ENCODE assay signal across 8 cellular contexts in the genomic region with DNA sequence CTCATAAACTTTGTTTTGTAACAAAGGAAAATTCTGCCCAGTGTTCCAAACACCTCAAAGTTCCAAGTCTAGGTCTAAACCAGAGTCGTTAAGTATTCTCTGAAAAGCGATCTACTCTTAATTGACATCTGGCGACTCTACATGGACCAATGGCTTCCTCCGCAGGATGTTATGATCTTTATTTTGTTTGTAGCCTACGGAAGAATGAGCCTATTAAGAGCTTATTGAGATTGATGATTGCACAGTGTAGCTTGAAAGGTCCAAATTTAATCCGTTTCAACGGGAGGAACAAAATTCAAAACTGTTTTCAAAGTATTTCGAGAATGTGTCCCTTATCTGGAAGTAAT.
A peak's percentile ranks its signal among the peaks of the same experiment; 100 is the strongest.
DNase-seq lines count a peak whose midpoint lies in the region; ATAC-seq, FAIRE-seq and TF ChIP-seq lines count a peak whose summit lies in the region.

No MANE protein-coding gene starts in this region.

- H3K36me3 Mint-ChIP-seq in astrocyte (ENCODE audit: low read depth, unreplicated experiment), result peaks cover 7% of the 10 kb centered on the region

- H3K36me3 ChIP-seq in astrocyte (ENCODE audit: insufficient read depth, low read length) (peaks cover 4% of the 10 kb centered on the region), testis (ENCODE audit: low read depth, missing control alignments) (no peaks in the 10 kb centered on the region)

- no peaks in the 10 kb centered on the region for H3K27me3 Mint-ChIP-seq in astrocyte (ENCODE audit: low read depth, unreplicated experiment)

- 1% methylated on average over 8 of the region's 8 CpGs for WGBS in testis, 2 donors

- peak overlapping the region; percentile 90 for H3K9ac ChIP-seq in astrocyte (ENCODE audit: low read length)

- H3K4me2 ChIP-seq in astrocyte (ENCODE audit: low read length), result peak overlapping the region; percentile 92

- intact Hi-C loops in left colon (cut with DNase I, micrococcal nuclease) (no loop called here), testis (cut with DNase I; ENCODE audit: low total_unique reads) (no loop called here)

- peaks cover 15% of the 10 kb centered on the region for H4K20me1 ChIP-seq in astrocyte (ENCODE audit: insufficient read depth, low read length)

- peak overlapping the region; percentile 65 for H3K27ac Mint-ChIP-seq in astrocyte (ENCODE audit: unreplicated experiment)

- peak overlapping the region; percentile 95 for H3K27ac ChIP-seq in astrocyte (ENCODE audit: low read depth, low read length)
- H3K27ac ChIP-seq in testis, result peak overlapping the region; percentile 98

- peak overlapping the region; percentile 93 for H3K4me3 Mint-ChIP-seq in astrocyte (ENCODE audit: unreplicated experiment)

- H3K4me1 Mint-ChIP-seq in astrocyte (ENCODE audit: low read depth, unreplicated experiment), result peaks cover 7% of the 10 kb centered on the region

- TF ChIP-seq POLR2A in testis (IDR thresholded peaks at IDR 0.05), result no peak

- H3K4me3 ChIP-seq in astrocyte (ENCODE audit: insufficient read depth, low read depth, low read length), result peak overlapping the region; percentile 79
- H3K4me3 ChIP-seq in testis, result peak overlapping the region; percentile 81 to 90

- ATAC-seq in GM18861 (IDR thresholded peaks at IDR 0.05; ENCODE audit: unreplicated experiment), result peak; percentile 12
- peak; percentile 7 for ATAC-seq in left colon
- ATAC-seq in HG03135 (IDR thresholded peaks at IDR 0.05; ENCODE audit: unreplicated experiment), result no peak

- TF ChIP-seq CTCF in astrocyte (IDR thresholded peaks at IDR 0.05; ENCODE audit: insufficient read depth, low read depth, low read length) (no peak), testis (IDR thresholded peaks at IDR 0.05) (no peak)

- peak; percentile 9 for DNase-seq in AG20443 (ENCODE audit: low spot score)
- peak; percentile 61 for DNase-seq in NCI-H524 treated with DMSO at 0.1 percent for 48 hours (lab: John Stamatoyannopoulos, UW)
- peak; percentile 49 for DNase-seq in astrocyte (ENCODE audit: low read depth)
- no peak for DNase-seq in left colon
- DNase-seq in testis, result no peak
- DNase-seq in occipital lobe (lab: John Stamatoyannopoulos, UW), result no peak

- H3K9me3 ChIP-seq in astrocyte (ENCODE audit: insufficient read depth, low read depth, low read length) (no peaks in the 10 kb centered on the region), testis (no peaks in the 10 kb centered on the region)

- H2AFZ ChIP-seq in astrocyte (ENCODE audit: low read depth, low read length), result peak overlapping the region; percentile 48

- peaks cover 87% of the 10 kb centered on the region for H3K79me2 ChIP-seq in astrocyte (ENCODE audit: insufficient read depth, low read length)

- no peaks in the 10 kb centered on the region for H3K27me3 ChIP-seq in astrocyte (ENCODE audit: insufficient read depth, low read length)
- no peaks in the 10 kb centered on the region for H3K27me3 ChIP-seq in testis

- no peak for FAIRE-seq in astrocyte (lab: Jason Lieb, UNC)

- H3K9me3 Mint-ChIP-seq in astrocyte (ENCODE audit: unreplicated experiment), result no peaks in the 10 kb centered on the region

- H3K4me1 ChIP-seq in astrocyte (ENCODE audit: insufficient read depth, low read length), result peaks cover 18% of the 10 kb centered on the region
- H3K4me1 ChIP-seq in testis, result peaks cover 24% of the 10 kb centered on the region

Comparison
In these comparisons a context has a peak if more than half of its experiments do, and no peak if none do; other contexts are left out.
1. DNase-seq: peak in AG20443 (single experiment), NCI-H524 treated with DMSO at 0.1 percent for 48 hours (single experiment) and astrocyte (single experiment); none in left colon (0 of 2), testis (single experiment) and occipital lobe (single experiment).